17 cellular contexts compared by ENCODE assay signal in the genomic region with DNA sequence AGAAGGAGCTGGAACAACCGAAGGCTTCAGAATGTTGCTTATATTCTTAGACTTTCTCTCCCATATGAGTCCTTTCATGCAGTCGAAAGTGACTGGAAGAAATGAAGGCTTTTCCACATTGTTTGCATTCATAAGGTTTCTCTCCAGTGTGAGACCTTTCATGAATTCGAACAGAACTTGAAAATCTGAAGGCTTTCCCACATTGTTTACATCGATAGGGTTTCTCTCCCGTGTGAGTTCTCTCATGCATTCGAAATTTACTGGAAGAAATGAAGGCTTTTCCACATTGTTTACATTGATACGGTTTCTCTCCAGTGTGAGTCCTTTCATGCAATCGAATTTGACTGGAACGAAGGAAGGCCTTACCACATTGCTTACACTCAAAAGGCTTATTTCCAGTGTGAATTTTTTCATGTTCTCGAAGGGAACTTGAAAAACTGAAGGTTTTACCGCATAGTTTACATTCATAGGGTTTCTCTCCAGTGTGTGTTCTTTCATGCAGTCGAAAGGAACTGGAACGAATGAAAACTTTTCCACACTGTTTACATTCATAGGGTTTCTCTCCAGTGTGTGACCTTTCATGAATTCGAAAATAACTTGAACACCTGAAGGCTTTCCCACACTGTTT. TPM values are rescaled to one million over a fixed set of nuclear protein-coding genes. Genes with fewer than 3 reads are reported as not detected.
DNase-seq lines count a peak whose midpoint lies in the region; ATAC-seq and TF ChIP-seq lines count a peak whose summit lies in the region.
"Had no signal": no experiment of that assay in that cellular context is flagged by ENCODE, and none has a peak within 500 bp of the region (broad histone marks: within the 10 kb centered on the region; RNA-seq: fewer than 3 reads in every experiment).

No MANE protein-coding gene starts in this region.

- H3F3A ChIP-seq in GM23338 (replicated peaks; ENCODE audit: low read depth), result peaks cover 9% of the 10 kb centered on the region

- no peaks in the 10 kb centered on the region for H3K27me3 ChIP-seq in GM23338 (ENCODE audit: insufficient read depth)
- no peaks in the 10 kb centered on the region for H3K27me3 ChIP-seq in endodermal cell (ENCODE audit: control insufficient read depth, insufficient read depth, low read length, poor library complexity, severe bottlenecking)
- no peaks in the 10 kb centered on the region for H3K27me3 ChIP-seq in skeletal muscle satellite cell (ENCODE audit: control insufficient read depth, insufficient read depth, low read length)
- no peaks in the 10 kb centered on the region for H3K27me3 ChIP-seq in gastroesophageal sphincter
- H3K27me3 ChIP-seq: SJSA1 had no signal

- H3K4me2 ChIP-seq in GM23338 (no peak overlapping the region), skeletal muscle satellite cell (ENCODE audit: low read length) (no peak overlapping the region)

- no peak for TF ChIP-seq EP300 in gastroesophageal sphincter (IDR thresholded peaks at IDR 0.05)

- H3K9me3 Mint-ChIP-seq in GM23338, result peaks cover 99% of the 10 kb centered on the region
- peaks cover 99% of the 10 kb centered on the region for H3K9me3 Mint-ChIP-seq in endodermal cell

- H3K9me2 ChIP-seq in GM23338 (ENCODE audit: insufficient read depth), result no peaks in the 10 kb centered on the region

- 94 to 95% methylated on average over 12 to 14 of the region's 14 CpGs for WGBS in endodermal cell (ENCODE audit: insufficient coverage in 1 of 2, insufficient read length in 1 of 2), 2 experiments
- WGBS in gastroesophageal sphincter (ENCODE audit: low coverage in 1 of 2), 2 donors, result 96 to 97% methylated on average over 14 of the region's 14 CpGs

- H4K20me1 ChIP-seq in GM23338 (replicated peaks; ENCODE audit: insufficient read depth), result no peaks in the 10 kb centered on the region

- H3K4me3 Mint-ChIP-seq in GM23338 (no peak overlapping the region), endodermal cell (no peak overlapping the region)
- H3K4me3 Mint-ChIP-seq: HFFc6 had no signal

- H3K27ac ChIP-seq in GM23338 (ENCODE audit: low read depth), result no peak overlapping the region
- no peak overlapping the region for H3K27ac ChIP-seq in endodermal cell (ENCODE audit: low read depth, low read length)
- H3K27ac ChIP-seq in gastroesophageal sphincter, result no peak overlapping the region
- H3K27ac ChIP-seq: SJSA1 had no signal

- H3K4me1 Mint-ChIP-seq in GM23338, result no peaks in the 10 kb centered on the region
- H3K4me1 Mint-ChIP-seq in endodermal cell, result no peaks in the 10 kb centered on the region

- H3K79me2 ChIP-seq in GM23338 (replicated peaks; ENCODE audit: insufficient read depth), result peaks cover 14% of the 10 kb centered on the region

- no peak overlapping the region for H2AFZ ChIP-seq in GM23338

- peak overlapping the region; percentile 40; the same call in 1 of the 2 replicates for H3K4me3 ChIP-seq in GM23338
- H3K4me3 ChIP-seq in endodermal cell (ENCODE audit: low read length), result peak overlapping the region; percentile 75
- H3K4me3 ChIP-seq in skeletal muscle satellite cell (ENCODE audit: low read length), result peak overlapping the region; percentile 35
- no peak overlapping the region for H3K4me3 ChIP-seq in gastroesophageal sphincter
- H3K4me3 ChIP-seq: SJSA1 had no signal

- H3K9me3 ChIP-seq in endodermal cell (ENCODE audit: control insufficient read depth, low read length) (peaks cover 96% of the 10 kb centered on the region), skeletal muscle satellite cell (replicated peaks; ENCODE audit: low read length) (peaks cover 72% of the 10 kb centered on the region), gastroesophageal sphincter (peaks cover 12 to 100% (median 29%) of the 10 kb centered on the region in 3 donors)

- H3K36me3 ChIP-seq in GM23338 (ENCODE audit: insufficient read depth), result peaks cover 57% of the 10 kb centered on the region
- H3K36me3 ChIP-seq in endodermal cell (ENCODE audit: control insufficient read depth, insufficient read depth, low read length), result peaks cover 53% of the 10 kb centered on the region
- peaks cover 53% of the 10 kb centered on the region for H3K36me3 ChIP-seq in skeletal muscle satellite cell (ENCODE audit: insufficient read depth, low read length)
- H3K36me3 ChIP-seq in gastroesophageal sphincter, result peaks cover 21 to 95% of the 10 kb centered on the region in 2 donors

- H3K36me3 Mint-ChIP-seq in GM23338 (ENCODE audit: low read depth), result peaks cover 97% of the 10 kb centered on the region
- H3K36me3 Mint-ChIP-seq in endodermal cell (ENCODE audit: low read depth), result peaks cover 89% of the 10 kb centered on the region

- DNase-seq in GM23338 (ENCODE audit: low spot score), result peak; percentile 22
- peak; percentile 65 for DNase-seq in OCI-M1 (lab: John Stamatoyannopoulos, UW)
- DNase-seq in endodermal cell, result no peak
- DNase-seq: C1 segment of cervical spinal cord, Caco-2, DMS79, GOT3, HFFc6, Kasumi-1, NCI-H1417 treated with DMSO at 0.1 percent for 48 hours, NCI-H2029, NCI-H524 had no signal

- ATAC-seq in GM23338 (no peak), HG02588 (IDR thresholded peaks at IDR 0.05; ENCODE audit: unreplicated experiment) (no peak), HG03139 (IDR thresholded peaks at IDR 0.05; ENCODE audit: unreplicated experiment) (no peak), gastroesophageal sphincter (no peak)

- peaks cover 4% of the 10 kb centered on the region for H3K27me3 Mint-ChIP-seq in GM23338 (ENCODE audit: insufficient read depth, low read depth, poor library complexity)
- peaks cover 2% of the 10 kb centered on the region for H3K27me3 Mint-ChIP-seq in endodermal cell (ENCODE audit: insufficient read depth)

- TF ChIP-seq CTCF in GM23338 (conservative IDR thresholded peaks at IDR 0.05; ENCODE audit: low read depth in 2 of 2), result no peak
- no peak for TF ChIP-seq CTCF in endodermal cell (conservative IDR thresholded peaks at IDR 0.05)
- no peak for TF ChIP-seq CTCF in gastroesophageal sphincter (IDR thresholded peaks at IDR 0.05)

- no peak for TF ChIP-seq POLR2A in gastroesophageal sphincter (IDR thresholded peaks at IDR 0.05)

- H3K9ac ChIP-seq in endodermal cell (ENCODE audit: extremely low read depth, low read length, poor library complexity, severe bottlenecking) (no peak overlapping the region), skeletal muscle satellite cell (ENCODE audit: low read depth, low read length) (no peak overlapping the region)

- no peak overlapping the region for H3K27ac Mint-ChIP-seq in GM23338
- no peak overlapping the region for H3K27ac Mint-ChIP-seq in endodermal cell
- H3K27ac Mint-ChIP-seq: HFFc6 had no signal

- H3K4me1 ChIP-seq in GM23338 (ENCODE audit: insufficient read depth) (no peaks in the 10 kb centered on the region), endodermal cell (ENCODE audit: control insufficient read depth, insufficient read depth, low read length) (no peaks in the 10 kb centered on the region), skeletal muscle satellite cell (ENCODE audit: control insufficient read depth, insufficient read depth, low read length) (no peaks in the 10 kb centered on the region), gastroesophageal sphincter (no peaks in the 10 kb centered on the region)
- H3K4me1 ChIP-seq: Caco-2, SJSA1 had no signal

TF ChIP-seq in GM23338, 12 proteins besides CTCF, POLR2A, EP300 and RAD21 (continues in another document):
- no peak for TF ChIP-seq ZNF114 (CRISPR knock-in tag; IDR thresholded peaks at IDR 0.05)
- TF ChIP-seq STAT1 (IDR thresholded peaks at IDR 0.05; ENCODE audit: unreplicated experiment), result no peak

RNA-seq across cellular contexts. Expression of a gene that starts 21.5 kb away (rescaled TPM):
- 9.4 and 10.2 TPM in 2 replicates for total RNA-seq in GM23338 (2014; rRNA removed; shearing (Covaris generic))
- 3.0 and 4.6 TPM in 2 replicates for polyA plus RNA-seq in GM23338 (2016; fragmentation: Nextera tagmentation; extraction: Ambion mirVana)
- total RNA-seq in endodermal cell, result 1 to 10 TPM; 7.8 to 8.7 TPM
- polyA plus RNA-seq in endodermal cell (2013, experiment 1 of 2), result 7.6 TPM
- 5.9 TPM for polyA plus RNA-seq in endodermal cell (2013, experiment 2 of 2)
- total RNA-seq in skeletal muscle satellite cell (2012; rRNA removed), result 4.8 and 5.0 TPM in 2 replicates
- 10 to 100 TPM in 2 of 4 donors, 1 to 10 TPM in 2; 7.4 to 11.4 (median 9.6) TPM for total RNA-seq in gastroesophageal sphincter

RNA-seq across cellular contexts. Expression of a gene that starts 42.8 kb away (rescaled TPM):
- 46.4 and 51.0 TPM in 2 replicates for total RNA-seq in GM23338 (2014; rRNA removed; shearing (Covaris generic))
- polyA plus RNA-seq in GM23338 (2016; fragmentation: Nextera tagmentation; extraction: Ambion mirVana), result 47.9 and 52.9 TPM in 2 replicates
- 10 to 100 TPM; 53.2 to 62.9 TPM for total RNA-seq in endodermal cell
- polyA plus RNA-seq in endodermal cell (2013, experiment 1 of 2), result 14.8 TPM
- 14.7 TPM for polyA plus RNA-seq in endodermal cell (2013, experiment 2 of 2)
- 6.8 and 9.2 TPM in 2 replicates for total RNA-seq in skeletal muscle satellite cell (2012; rRNA removed)
- 1 to 10 TPM; 2.5 to 7.6 (median 4.4) TPM for total RNA-seq in gastroesophageal sphincter

RNA-seq across cellular contexts. Expression of a gene that starts 47.9 kb away (rescaled TPM):
- total RNA-seq in GM23338 (2014; rRNA removed; shearing (Covaris generic)), result 109 and 307 TPM in 2 replicates
- polyA plus RNA-seq in GM23338 (2016; fragmentation: Nextera tagmentation; extraction: Ambion mirVana), result 38.1 and 41.5 TPM in 2 replicates
- total RNA-seq in endodermal cell, result 10 to 100 TPM; 77.0 to 79.8 TPM
- 41.2 TPM for polyA plus RNA-seq in endodermal cell (2013, experiment 1 of 2)
- polyA plus RNA-seq in endodermal cell (2013, experiment 2 of 2), result 37.0 TPM
- total RNA-seq in skeletal muscle satellite cell (2012; rRNA removed), result 54.2 and 64.9 TPM in 2 replicates
- total RNA-seq in gastroesophageal sphincter, result 100 to 1,000 TPM in 1 of 4 donors, 10 to 100 TPM in 3; 65.6 to 142 (median 92.3) TPM

Comparison
In these comparisons a context has a peak if more than half of its experiments do, and no peak if none do; other contexts are left out.
1. H3K4me3 ChIP-seq: peak in GM23338 (single experiment), endodermal cell (single experiment) and skeletal muscle satellite cell (single experiment); none in gastroesophageal sphincter (0 of 2).